In genomic region chr3:10344147-10344943, GRCh38 we compare ENCODE assay signal across 8 cellular contexts. TPM values are rescaled to one million over a fixed set of nuclear protein-coding genes. Genes with fewer than 3 reads are reported as not detected.
DNase-seq lines count a peak whose midpoint lies in the region; ATAC-seq, FAIRE-seq and TF ChIP-seq lines count a peak whose summit lies in the region.

No MANE protein-coding gene starts in this region.

- H3K27me3 ChIP-seq in AG04450 (ENCODE audit: control insufficient read depth, insufficient read depth, low read length) (peaks cover 16% of the 10 kb centered on the region), Panc1 (ENCODE audit: control insufficient read depth, insufficient read depth, low read length) (no peaks in the 10 kb centered on the region), foreskin keratinocyte (peaks cover 4% of the 10 kb centered on the region), psoas muscle (ENCODE audit: insufficient read depth in 3 of 3, low read length in 2 of 3) (no peaks in the 10 kb centered on the region)

- intact Hi-C loops in Panc1 (cut with micrococcal nuclease; ENCODE audit: unreplicated experiment) (no loop called here), psoas muscle (cut with DNase I) (loop anchor here (2.0 to 10.0 kb wide), 3 partner anchors 350 to 393 kb away; no protein-coding TSS in a partner anchor)

- peak; percentile 93 for TF ChIP-seq CTCF in AG04450 (IDR thresholded peaks at IDR 0.05; ENCODE audit: low read depth, low read length)
- peak; percentile 94 for TF ChIP-seq CTCF in Panc1 (IDR thresholded peaks at IDR 0.05)
- TF ChIP-seq CTCF in foreskin keratinocyte (conservative IDR thresholded peaks at IDR 0.05), result peak; percentile 86
- TF ChIP-seq CTCF in psoas muscle (IDR thresholded peaks at IDR 0.05), result peak; percentile 83

- no TSS peak for BruUV-seq in Panc1 (replicated peaks; lab: Mats Ljungman, UMichigan)

- 30 to 42% (median 41%) methylated on average over 9 of the region's 9 CpGs for WGBS in psoas muscle, 3 donors

- in situ Hi-C loops in Panc1 (cut with HindIII; ENCODE audit: low pct_unique_long_range_greater_than_20kb, low sequenced_read_pairs), result no loop called here

- H3K9me3 ChIP-seq in AG04450 (ENCODE audit: control insufficient read depth, insufficient read depth, low read length), result no peaks in the 10 kb centered on the region
- no peaks in the 10 kb centered on the region for H3K9me3 ChIP-seq in Panc1 (ENCODE audit: control insufficient read depth, insufficient read depth, low read depth, low read length)
- no peaks in the 10 kb centered on the region for H3K9me3 ChIP-seq in psoas muscle

- no peaks in the 10 kb centered on the region for H3K36me3 ChIP-seq in Panc1 (ENCODE audit: control insufficient read depth, insufficient read depth, low read length)
- H3K36me3 ChIP-seq in psoas muscle (ENCODE audit: insufficient read depth in 1 of 2, low read depth in 1 of 2), result peaks cover 0 to 5% of the 10 kb centered on the region in 2 donors

- no peaks in the 10 kb centered on the region for H3K4me1 ChIP-seq in Panc1 (ENCODE audit: control insufficient read depth, insufficient read depth, low read length)
- H3K4me1 ChIP-seq in foreskin keratinocyte, result no peaks in the 10 kb centered on the region
- peaks cover 8% of the 10 kb centered on the region for H3K4me1 ChIP-seq in psoas muscle

- CTCF ChIA-PET in AG04450 (lab: Charles Lee), result interaction anchor here (0.5 to 3.1 kb wide), 17 partner anchors 9 to 689 kb away, joined by 3 to 28 read pairs (median 3); partner anchors contain the start of gene SEC13
- CTCF ChIA-PET in Panc1 (lab: Charles Lee), result interaction anchor here (0.6 to 0.8 kb wide), 5 partner anchors 62 to 443 kb away, joined by 3 to 11 read pairs (median 3); no protein-coding TSS in a partner anchor

- ATAC-seq in Panc1 (peak; percentile 60), foreskin keratinocyte (peak; percentile 31), psoas muscle (peak; percentile 46 to 77 (median 64)), GM18870 (IDR thresholded peaks at IDR 0.05; ENCODE audit: unreplicated experiment) (no peak), HG02970 (IDR thresholded peaks at IDR 0.05; ENCODE audit: low FRiP score, unreplicated experiment) (no peak)

- no peak for DNase-seq in AG04450 (ENCODE audit: low read depth, low spot score)
- DNase-seq in GM12892 (ENCODE audit: insufficient read length), result peak; percentile 66
- no peak for DNase-seq in Panc1 (ENCODE audit: low read depth, low spot score)
- peak; percentile 40 for DNase-seq in activated T-helper 9 cell treated with anti-CD3 and anti-CD28 coated beads, Interleukin-2, amount 50 U/mL, for 16 hours (ENCODE audit: low read depth)
- DNase-seq in foreskin keratinocyte, result no peak
- DNase-seq in psoas muscle, result peak in 1 of 2 donors; percentile 68

- TF ChIP-seq POLR2A in GM12892 (IDR thresholded peaks at IDR 0.05; ENCODE audit: low read depth, low read length), result no peak

- POLR2A ChIA-PET in AG04450 (lab: Yijun Ruan, JAX), result no interaction called here
- POLR2A ChIA-PET in Panc1 (lab: Charles Lee), result no interaction called here

- peak; percentile 81 for FAIRE-seq in GM12892 (lab: Jason Lieb, UNC)

- H3K27ac ChIP-seq in AG04450 (ENCODE audit: low read depth, low read length) (no peak overlapping the region), Panc1 (ENCODE audit: low read length) (no peak overlapping the region), foreskin keratinocyte (no peak overlapping the region), psoas muscle (no peak overlapping the region)

- H3K4me3 ChIP-seq in AG04450 (ENCODE audit: low read depth, low read length), result no peak overlapping the region
- H3K4me3 ChIP-seq in Panc1 (ENCODE audit: low read depth in 2 of 2, low read length in 2 of 2), result no peak overlapping the region
- no peak overlapping the region for H3K4me3 ChIP-seq in psoas muscle

RNA-seq across cellular contexts. Expression of gene SEC13, which starts 23.4 kb away (rescaled TPM):
- polyA plus RNA-seq in AG04450 (2011; rRNA removed) (195 and 268 TPM in 2 replicates), foreskin keratinocyte (205 and 220 TPM in 2 replicates), psoas muscle (100 to 1,000 TPM; 118 to 200 (median 181) TPM)
- 380 and 487 TPM in 2 replicates for polyA minus RNA-seq in AG04450 (2011; rRNA and poly(A)+ RNA removed)
- 76.0 TPM for polyA plus RNA-seq in GM12892 (2012; ENCODE audit: missing spikeins)
- total RNA-seq in Panc1 (2021; ENCODE audit: unreplicated experiment) (81.4 TPM), foreskin keratinocyte (193 and 203 TPM in 2 replicates), psoas muscle (10 to 100 TPM; 56.3 to 95.5 (median 83.0) TPM)
- polyA plus RNA-seq in Panc1 (2012; ENCODE audit: insufficient read length), result 113 TPM

RNA-seq across cellular contexts. Expression of gene GHRL, which starts 51.6 kb away (rescaled TPM):
- polyA plus RNA-seq in AG04450 (2011; rRNA removed), result 0.10 TPM in 1 of 2 replicates, not detected in the other
- polyA minus RNA-seq in AG04450 (2011; rRNA and poly(A)+ RNA removed), result 0.17 and 0.41 TPM in 2 replicates
- polyA plus RNA-seq in GM12892 (2012; ENCODE audit: missing spikeins), result 1.9 TPM
- not detected for total RNA-seq in Panc1 (2021; ENCODE audit: unreplicated experiment)
- 0.69 TPM for polyA plus RNA-seq in Panc1 (2012; ENCODE audit: insufficient read length)
- not detected in 2 replicates for total RNA-seq in foreskin keratinocyte
- not detected in 2 replicates for polyA plus RNA-seq in foreskin keratinocyte
- under 1 TPM in 1 of 4 donors, not detected in 3; 0.88 TPM for total RNA-seq in psoas muscle
- polyA plus RNA-seq in psoas muscle, result under 1 TPM in 2 of 3 donors, not detected in 1; 0.16 to 0.18 TPM

Comparison
In these comparisons a context has a peak if more than half of its experiments do, and no peak if none do; other contexts are left out.
1. DNase-seq: peak in GM12892 (single experiment) and activated T-helper 9 cell treated with anti-CD3 and anti-CD28 coated beads, Interleukin-2, amount 50 U/mL, for 16 hours (single experiment); none in AG04450 (single experiment), Panc1 (single experiment) and foreskin keratinocyte (0 of 2).
2. ATAC-seq: peak in Panc1 (single experiment), foreskin keratinocyte (single experiment) and psoas muscle (4 of 4); none in GM18870 (single experiment) and HG02970 (single experiment).
3. Peak in every context shown above with its lines, with median percentiles within 50 percentile points of each other: CTCF ChIP-seq.